Comparison of ENCODE assay signal across 2 cellular contexts in the genomic region with DNA sequence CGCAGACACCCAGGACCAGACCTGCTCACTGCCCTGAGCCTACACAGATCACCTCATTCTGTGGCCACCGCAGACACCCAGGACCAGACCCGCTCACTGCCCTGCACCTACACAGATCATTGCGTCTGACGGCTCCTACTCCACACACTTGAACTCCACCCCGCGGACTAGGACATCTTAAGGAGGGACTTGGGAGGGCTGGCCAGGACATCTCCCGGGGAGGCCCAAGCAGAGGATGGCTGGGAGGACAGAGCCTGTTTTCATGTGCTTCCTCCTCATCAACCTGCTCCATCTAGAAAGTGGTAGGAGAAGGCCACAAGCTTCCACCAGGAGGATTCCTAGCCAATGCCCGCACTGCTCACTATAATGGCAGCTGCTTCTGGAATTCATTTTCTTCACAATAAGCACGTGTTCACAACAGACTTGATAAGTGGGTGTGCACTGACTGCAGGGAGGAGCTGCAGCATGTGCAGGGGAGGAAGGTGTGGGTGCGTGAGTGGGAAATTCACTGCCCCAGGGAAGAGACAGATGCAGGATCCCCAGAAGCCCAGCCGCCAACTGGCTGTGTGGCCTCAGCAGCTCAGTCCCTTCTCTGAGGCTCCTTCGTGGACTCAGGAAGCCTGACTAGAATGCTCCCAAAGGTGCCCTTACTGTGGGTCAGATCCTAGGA.
TF ChIP-seq lines count a peak whose summit lies in the region.

No MANE protein-coding gene starts in this region.

TF ChIP-seq in H1, 55 proteins besides CTCF, POLR2A, EP300 and RAD21:
- no peak for TF ChIP-seq BACH1 (IDR thresholded peaks at IDR 0.05; ENCODE audit: low read length)
- TF ChIP-seq POLR2AphosphoS5 (IDR thresholded peaks at IDR 0.05; ENCODE audit: low read depth, low read length): no peak
- TF ChIP-seq TBP (IDR thresholded peaks at IDR 0.05; ENCODE audit: low read depth, low read length): no peak
- TF ChIP-seq CREB1 (IDR thresholded peaks at IDR 0.05): no peak
- TF ChIP-seq SP2 (IDR thresholded peaks at IDR 0.05; ENCODE audit: low read length): no peak
- TF ChIP-seq ASH2L (IDR thresholded peaks at IDR 0.05; ENCODE audit: low read length): no peak
- TF ChIP-seq MAFK (IDR thresholded peaks at IDR 0.05; ENCODE audit: low read depth, low read length): no peak
- TF ChIP-seq GABPA (IDR thresholded peaks at IDR 0.05; ENCODE audit: borderline replicate concordance, insufficient read depth, low read length): no peak
- TF ChIP-seq SRF (IDR thresholded peaks at IDR 0.05; ENCODE audit: low read depth, low read length): no peak
TF ChIP-seq in H1: peak in this region for 0.

TF ChIP-seq in HepG2, 621 proteins besides CTCF, POLR2A, EP300 and RAD21:
- TF ChIP-seq KLF15 (CRISPR knock-in tag; IDR thresholded peaks at IDR 0.05; ENCODE audit: borderline replicate concordance) (no peak), KMT2A (CRISPR knock-in tag; IDR thresholded peaks at IDR 0.05) (no peak), MNT (IDR thresholded peaks at IDR 0.05) (0 out of 2 replicates have a peak, but pooled peaks have one; percentile 5)
- TF ChIP-seq, protein P1, sequence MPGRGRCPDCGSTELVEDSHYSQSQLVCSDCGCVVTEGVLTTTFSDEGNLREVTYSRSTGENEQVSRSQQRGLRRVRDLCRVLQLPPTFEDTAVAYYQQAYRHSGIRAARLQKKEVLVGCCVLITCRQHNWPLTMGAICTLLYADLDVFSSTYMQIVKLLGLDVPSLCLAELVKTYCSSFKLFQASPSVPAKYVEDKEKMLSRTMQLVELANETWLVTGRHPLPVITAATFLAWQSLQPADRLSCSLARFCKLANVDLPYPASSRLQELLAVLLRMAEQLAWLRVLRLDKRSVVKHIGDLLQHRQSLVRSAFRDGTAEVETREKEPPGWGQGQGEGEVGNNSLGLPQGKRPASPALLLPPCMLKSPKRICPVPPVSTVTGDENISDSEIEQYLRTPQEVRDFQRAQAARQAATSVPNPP (CRISPR knock-in tag; IDR thresholded peaks at IDR 0.05): no peak
